ENCODE assay signal across 1 cellular context in genomic region chrX:153225438-153226098, GRCh38.
TF ChIP-seq lines count a peak whose summit lies in the region.

No MANE protein-coding gene starts in this region.

TF ChIP-seq in GM23338, 12 proteins besides CTCF, POLR2A, EP300 and RAD21 (continued from another document):
- TF ChIP-seq ZNF462 (CRISPR knock-in tag; IDR thresholded peaks at IDR 0.05) (no peak), EZH2phosphoT487 (IDR thresholded peaks at IDR 0.05; ENCODE audit: unreplicated experiment) (no peak), CREB1 (CRISPR knock-in tag; IDR thresholded peaks at IDR 0.05; ENCODE audit: low read depth) (no peak), ZNF114 (CRISPR knock-in tag; IDR thresholded peaks at IDR 0.05) (no peak), ETS1 (IDR thresholded peaks at IDR 0.05) (no peak)
TF ChIP-seq in GM23338: peak in this region for 0.
